Comparison of ENCODE assay signal across 9 cellular contexts in genomic region chr11:119284344-119285157, GRCh38. TPM values are rescaled to one million over a fixed set of nuclear protein-coding genes. Genes with fewer than 3 reads are reported as not detected.
DNase-seq lines count a peak whose midpoint lies in the region; ATAC-seq and TF ChIP-seq lines count a peak whose summit lies in the region.
"Had no signal": no experiment of that assay in that cellular context is flagged by ENCODE, and none has a peak within 500 bp of the region (broad histone marks: within the 10 kb centered on the region; RNA-seq: fewer than 3 reads in every experiment).

No MANE protein-coding gene starts in this region.

- H3K4me3 Mint-ChIP-seq in brain, result no peak overlapping the region

- peak overlapping the region in 1 of 5 experiments; percentile 21 for H3K27ac Mint-ChIP-seq in brain

- intact Hi-C loops in left colon (cut with DNase I, micrococcal nuclease) (no loop called here), posterior vena cava (cut with DNase I) (loop anchor here in 1 of 2 donors (1.0 kb wide), 1 partner anchor 14 kb away; no protein-coding TSS in a partner anchor)

- DNase-seq in NCI-H524 treated with DMSO at 0.1 percent for 48 hours (lab: John Stamatoyannopoulos, UW) (peak; percentile 1), left colon (no peak), posterior vena cava (ENCODE audit: low spot score) (no peak)
- no peak for DNase-seq in stimulated activated CD4-positive, alpha-beta T cell treated with anti-CD3 and anti-CD28 coated beads, Interleukin-1b, Interleukin-23, amount 100 ng/mL, for 48 hours

- no peaks in the 10 kb centered on the region for H3K27me3 Mint-ChIP-seq in brain

- peak; percentile 76 for TF ChIP-seq CTCF in C4-2B (conservative IDR thresholded peaks at IDR 0.05)
- TF ChIP-seq CTCF in GM12873 (IDR thresholded peaks at IDR 0.05; ENCODE audit: insufficient read depth, low read depth, low read length, missing control alignments), result peak; percentile 57
- peak; percentile 50 to 60 for TF ChIP-seq CTCF in brain (conservative IDR thresholded peaks at IDR 0.05)

- ATAC-seq in left colon (peak; percentile 84), GM19467 (IDR thresholded peaks at IDR 0.05; ENCODE audit: unreplicated experiment) (no peak)

- no peak overlapping the region for H3K27ac ChIP-seq in C4-2B
- H3K27ac ChIP-seq: SJCRH30 had no signal

- no peaks in the 10 kb centered on the region for H3K9me3 Mint-ChIP-seq in brain

- no peaks in the 10 kb centered on the region for H3K4me1 Mint-ChIP-seq in brain

- peaks cover 58% of the 10 kb centered on the region for H3K36me3 Mint-ChIP-seq in brain

RNA-seq across cellular contexts. Expression of gene MCAM, which starts 32.4 kb away (rescaled TPM):
- polyA plus RNA-seq in brain (ENCODE audit: insufficient read depth, low read depth, low replicate concordance), result 58.3 TPM
- total RNA-seq in left colon (10 to 100 TPM; 12.1 to 27.1 TPM), posterior vena cava (100 to 1,000 TPM; 528 to 559 TPM)

RNA-seq across cellular contexts. Expression of gene RNF26, which starts 49.8 kb away (rescaled TPM):
- 52.0 TPM for polyA plus RNA-seq in brain (ENCODE audit: insufficient read depth, low read depth, low replicate concordance)
- 10 to 100 TPM; 19.9 to 24.0 TPM for total RNA-seq in left colon
- 10 to 100 TPM; 22.1 to 23.3 TPM for total RNA-seq in posterior vena cava

RNA-seq across cellular contexts. Expression of gene C1QTNF5, which starts 56.1 kb away (rescaled TPM):
- 13.2 TPM for polyA plus RNA-seq in brain (ENCODE audit: insufficient read depth, low read depth, low replicate concordance)
- total RNA-seq in left colon (1 to 10 TPM; 6.9 to 9.3 TPM), posterior vena cava (10 to 100 TPM; 57.7 to 63.0 TPM)

Comparison
In these comparisons a context has a peak if more than half of its experiments do, and no peak if none do; other contexts are left out.
1. RNA of gene MCAM, which starts 32.4 kb away (total RNA-seq): 528 to 559 TPM in posterior vena cava; 12.1 to 27.1 TPM in left colon; every median in the first group is over 10 times any median in the second.
2. RNA of gene C1QTNF5, which starts 56.1 kb away (total RNA-seq): 57.7 to 63.0 TPM in posterior vena cava; 6.9 to 9.3 TPM in left colon; every median in the first group is over 4 times any median in the second.
3. Peak in every context shown above with its lines, with median percentiles within 50 percentile points of each other: CTCF ChIP-seq.